ENCODE assay signal across 20 cellular contexts in the genomic region with DNA sequence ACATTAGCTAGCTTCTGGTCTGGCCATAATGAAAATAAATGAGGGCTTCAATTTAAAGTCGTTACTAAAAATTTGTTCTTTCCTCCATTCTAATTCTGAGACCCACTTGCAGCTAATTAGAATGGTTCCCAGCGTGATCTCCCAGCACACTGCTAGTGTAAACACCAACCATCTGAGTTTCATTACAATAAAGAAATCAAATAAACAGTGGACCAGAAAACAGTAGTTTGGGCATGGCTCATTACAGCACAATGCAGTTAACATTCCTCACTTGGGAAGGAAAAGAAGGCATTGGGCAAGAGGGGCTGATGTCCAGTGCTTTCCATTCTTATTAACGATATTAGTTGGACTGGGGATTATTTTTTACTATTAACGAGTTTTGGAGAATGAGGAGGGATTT.
DNase-seq lines count a peak whose midpoint lies in the region.
"Had no signal": no experiment of that assay in that cellular context is flagged by ENCODE, and none has a peak within 500 bp of the region (broad histone marks: within the 10 kb centered on the region; RNA-seq: fewer than 3 reads in every experiment).

No MANE protein-coding gene starts in this region.

- WGBS in ectodermal cell, 2 experiments, result 77 to 86% methylated on average over 4 of the region's 4 CpGs
- no CpG with 5 or more reads among the region's 4 CpGs for WGBS in mesendoderm (ENCODE audit: extremely low coverage, insufficient coverage, low lambda C conversion rate)

- no peak overlapping the region for H2BK5ac ChIP-seq in mesendoderm (ENCODE audit: low read length)

- H3K4ac ChIP-seq in mesendoderm (ENCODE audit: low read depth, low read length), result no peak overlapping the region

- H3K9me3 ChIP-seq in ectodermal cell (ENCODE audit: control insufficient read depth, low read length) (no peaks in the 10 kb centered on the region), HAP-1 (no peaks in the 10 kb centered on the region)
- H3K9me3 ChIP-seq: breast epithelium, esophagus muscularis mucosa, ovary, vagina had no signal

- DNase-seq in AG08396 (ENCODE audit: low spot score) (peak; percentile 49), GM03348 (ENCODE audit: low spot score) (peak; percentile 20), NCI-H69 (lab: John Stamatoyannopoulos, UW) (peak; percentile 97), HAP-1 (ENCODE audit: low spot score in 2 of 2) (no peak), mesendoderm (no peak), HuH-7.5 (ENCODE audit: low spot score) (no peak)
- DNase-seq in activated effector memory CD4-positive, alpha-beta T cell treated with anti-CD3 and anti-CD28 coated beads, Interleukin-2, amount 50 U/mL, for 16 hours, result no peak
- DNase-seq: activated CD4-positive, alpha-beta memory T cell treated with anti-CD3 and anti-CD28 coated beads, Interleukin-2, amount 10 ng/mL, durations not matched to agents 7 days and 5 days; activated T-cell treated with anti-CD3 and anti-CD28 coated beads, Interleukin-2, amount 50 U/mL, for 4 hours; dorsolateral prefrontal cortex; Kasumi-1; left ventricle myocardium superior; NCI-H1436; NCI-H524 treated with DMSO at 0.1 percent for 48 hours; ovary; stimulated activated CD4-positive, alpha-beta T cell treated with anti-CD3 and anti-CD28 coated beads, Interleukin-2, amount 100 ng/mL, for 24 hours had no signal

- H3K4me1 ChIP-seq in ectodermal cell (ENCODE audit: control insufficient read depth, insufficient read depth, low read length), result peaks cover 12% of the 10 kb centered on the region
- H3K4me1 ChIP-seq in HAP-1, result no peaks in the 10 kb centered on the region
- H3K4me1 ChIP-seq in mesendoderm (ENCODE audit: control insufficient read depth, low read depth, low read length), result no peaks in the 10 kb centered on the region
- H3K4me1 ChIP-seq: breast epithelium, esophagus muscularis mucosa, vagina had no signal

- no peak overlapping the region for H3K18ac ChIP-seq in mesendoderm (ENCODE audit: low read length)

- H3K27me3 ChIP-seq in ectodermal cell (ENCODE audit: control insufficient read depth, insufficient read depth, low read length, poor library complexity, severe bottlenecking), result no peaks in the 10 kb centered on the region
- no peaks in the 10 kb centered on the region for H3K27me3 ChIP-seq in HAP-1 (ENCODE audit: low read depth)
- H3K27me3 ChIP-seq in mesendoderm (ENCODE audit: insufficient read depth, low read length, poor library complexity), result no peaks in the 10 kb centered on the region
- H3K27me3 ChIP-seq: breast epithelium, dorsolateral prefrontal cortex, esophagus muscularis mucosa, ovary, vagina had no signal

- H4K5ac ChIP-seq in mesendoderm (ENCODE audit: low read length), result no peak overlapping the region

- H3K27ac ChIP-seq in ectodermal cell (ENCODE audit: insufficient read depth, low read depth, low read length, poor library complexity, severe bottlenecking), result peak overlapping the region; percentile 18
- H3K27ac ChIP-seq in mesendoderm (ENCODE audit: low read depth, low read length), result no peak overlapping the region
- H3K27ac ChIP-seq: breast epithelium, esophagus muscularis mucosa, ovary, vagina had no signal

- no peak overlapping the region for H4K8ac ChIP-seq in mesendoderm (ENCODE audit: low read depth, low read length)

- H3K79me1 ChIP-seq in mesendoderm (ENCODE audit: low read length), result no peaks in the 10 kb centered on the region

- in situ Hi-C loops in HAP-1 (cut with MboI; ENCODE audit: low sequenced_read_pairs), result no loop called here

- no peak overlapping the region for H2AK5ac ChIP-seq in mesendoderm (ENCODE audit: low read length)

- H2BK15ac ChIP-seq in mesendoderm (replicated peaks; ENCODE audit: low read depth), result no peak overlapping the region

- no peak overlapping the region for H3K56ac ChIP-seq in mesendoderm (ENCODE audit: low read length)

- H3K9ac ChIP-seq in mesendoderm (ENCODE audit: low read length), result no peak overlapping the region

- no peak overlapping the region for H3K4me3 ChIP-seq in ectodermal cell (ENCODE audit: insufficient read depth, low read depth, low read length)
- no peak overlapping the region for H3K4me3 ChIP-seq in HAP-1
- no peak overlapping the region for H3K4me3 ChIP-seq in mesendoderm (ENCODE audit: low read length)
- H3K4me3 ChIP-seq: breast epithelium, dorsolateral prefrontal cortex, esophagus muscularis mucosa, ovary, vagina had no signal

- H3K36me3 ChIP-seq in ectodermal cell (ENCODE audit: control insufficient read depth, insufficient read depth, low read length) (no peaks in the 10 kb centered on the region), HAP-1 (replicated peaks) (no peaks in the 10 kb centered on the region), mesendoderm (ENCODE audit: control insufficient read depth, insufficient read depth, low read length) (no peaks in the 10 kb centered on the region)
- H3K36me3 ChIP-seq: esophagus muscularis mucosa, ovary, vagina had no signal

- H3K23ac ChIP-seq in mesendoderm (ENCODE audit: low read length), result no peak overlapping the region

- H3K79me2 ChIP-seq in mesendoderm (ENCODE audit: control insufficient read depth, insufficient read depth, low read length), result no peaks in the 10 kb centered on the region

- H3K4me2 ChIP-seq in mesendoderm (ENCODE audit: low read length), result no peak overlapping the region

- no peak overlapping the region for H2BK120ac ChIP-seq in mesendoderm (ENCODE audit: low read depth, low read length)

Comparison
In these comparisons a context has a peak if more than half of its experiments do, and no peak if none do; other contexts are left out.
1. DNase-seq: peak in AG08396 (single experiment), GM03348 (single experiment) and NCI-H69 (single experiment); none in activated effector memory CD4-positive, alpha-beta T cell treated with anti-CD3 and anti-CD28 coated beads, Interleukin-2, amount 50 U/mL, for 16 hours (single experiment), HAP-1 (0 of 2), mesendoderm (single experiment) and HuH-7.5 (single experiment).